Comparison of ENCODE assay signal across 9 cellular contexts in the genomic region with DNA sequence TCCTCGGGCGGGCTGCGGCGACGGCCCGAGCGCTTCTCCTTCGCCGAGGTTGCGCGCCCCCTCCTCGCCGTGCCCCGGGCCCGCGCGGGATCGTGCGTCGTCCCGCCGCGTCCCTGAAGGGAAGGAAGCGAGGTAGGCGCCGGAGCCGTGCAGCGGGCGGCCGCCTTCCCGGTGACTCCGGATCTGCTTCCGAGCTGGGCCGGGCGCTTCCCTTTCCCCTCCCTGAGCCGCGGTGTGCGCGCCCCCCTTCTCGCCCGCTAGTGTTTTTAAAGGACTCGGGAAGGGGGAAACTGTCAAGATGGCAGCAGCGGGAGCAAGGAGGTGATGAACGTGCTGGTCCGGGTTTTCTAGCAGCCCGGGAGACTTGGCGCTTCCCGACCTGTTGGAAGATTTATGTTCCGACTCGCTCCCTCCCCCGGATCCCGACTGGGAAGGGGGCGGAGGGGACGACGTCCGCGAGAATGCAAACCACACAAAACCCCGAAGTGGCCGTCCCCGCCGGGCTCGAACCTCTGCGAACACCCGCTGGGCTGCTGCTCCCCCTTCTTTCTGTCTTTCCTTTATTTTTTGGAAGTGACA. TPM values are rescaled to one million over a fixed set of nuclear protein-coding genes. Genes with fewer than 3 reads are reported as not detected.
DNase-seq lines count a peak whose midpoint lies in the region; ATAC-seq, FAIRE-seq and TF ChIP-seq lines count a peak whose summit lies in the region.
"Had no signal": no experiment of that assay in that cellular context is flagged by ENCODE, and none has a peak within 500 bp of the region (broad histone marks: within the 10 kb centered on the region; RNA-seq: fewer than 3 reads in every experiment).

No MANE protein-coding gene starts in this region.

- DNase-seq in SIG-M5 treated with dmso at 0.1 percent for 504 hours (lab: John Stamatoyannopoulos, UW; ENCODE audit: unreplicated experiment) (peak; percentile 35), SIG-M5 (lab: John Stamatoyannopoulos, UW) (no peak), NCI-H69 (lab: John Stamatoyannopoulos, UW) (peak; percentile 96), amniotic stem cell (lab: John Stamatoyannopoulos, UW) (peak; percentile 35), heart right ventricle (peak in 1 of 2 donors; percentile 70), pons (ENCODE audit: low spot score) (peak; percentile 59), D721Med (ENCODE audit: insufficient read length, low spot score) (no peak)

- peak; percentile 2 for ATAC-seq in HG02870 (IDR thresholded peaks at IDR 0.05; ENCODE audit: unreplicated experiment)
- peak in 7 of 8 donors; percentile 0 to 18 (median 6) for ATAC-seq in heart right ventricle

- H3K27me3 ChIP-seq in heart right ventricle: no peaks in the 10 kb centered on the region

- 0 to 1% methylated on average over 46 to 64 of the region's 64 CpGs for WGBS in heart right ventricle, 2 donors

- peaks cover 1 to 57% (median 42%) of the 10 kb centered on the region in 9 donors for H3K4me1 ChIP-seq in heart right ventricle

- H3K9me3 ChIP-seq in heart right ventricle: no peaks in the 10 kb centered on the region

- peak overlapping the region; percentile 96 to 100 (median 99) for H3K27ac ChIP-seq in heart right ventricle

- no peak for FAIRE-seq in D721Med (lab: Jason Lieb, UNC)
- FAIRE-seq: G401.6 had no signal

- intact Hi-C loops in heart right ventricle (cut with DNase I): loop anchor here in 9 of 10 donors (1.0 to 10.0 kb wide), 13 partner anchors 29 to 825 kb away; a partner anchor contains a TSS

- no peak for TF ChIP-seq CTCF in heart right ventricle (IDR thresholded peaks at IDR 0.05)
- no peak for TF ChIP-seq CTCF in D721Med (IDR thresholded peaks at IDR 0.05; ENCODE audit: insufficient read depth, missing control alignments)

- H3K36me3 ChIP-seq in heart right ventricle: no peaks in the 10 kb centered on the region

- H3K4me3 ChIP-seq in heart right ventricle: peak overlapping the region; percentile 75 to 97 (median 93)

RNA-seq across cellular contexts. Expression of a gene that starts 0.7 kb away (rescaled TPM):
- total RNA-seq in heart right ventricle: 10 to 100 TPM; 29.4 to 52.6 (median 37.7) TPM
- polyA plus RNA-seq in heart right ventricle: 10 to 100 TPM; 16.8 to 19.3 TPM

Comparison
In these comparisons a context has a peak if more than half of its experiments do, and no peak if none do; other contexts are left out.
1. DNase-seq: peak in SIG-M5 treated with dmso at 0.1 percent for 504 hours (single experiment), NCI-H69 (single experiment), amniotic stem cell (single experiment) and pons (single experiment); none in SIG-M5 (single experiment) and D721Med (single experiment).